In genomic region chr2:37083873-37084792, GRCh38 we compare ENCODE assay signal across 8 cellular contexts. TPM values are rescaled to one million over a fixed set of nuclear protein-coding genes. Genes with fewer than 3 reads are reported as not detected.
DNase-seq lines count a peak whose midpoint lies in the region; ATAC-seq, FAIRE-seq and TF ChIP-seq lines count a peak whose summit lies in the region.

GPATCH11 (plus strand) TSS chr2:37084518; CDS start chr2:37088382, 3,864 bp downstream.
HEATR5B (minus strand) TSS chr2:37084372; CDS start chr2:37083414, 958 bp downstream.

- TF ChIP-seq EP300 in SK-N-SH (IDR thresholded peaks at IDR 0.05; ENCODE audit: borderline replicate concordance in 1 of 2, low read depth in 1 of 2, low read length in 1 of 2) = 0 out of 4 replicates have a peak, but pooled peaks of 1 of the 2 experiments have one; percentile 10

- H3K79me2 ChIP-seq in SK-N-SH (ENCODE audit: insufficient read depth) = peaks cover 46% of the 10 kb centered on the region

- H3K4me3 ChIP-seq in SK-N-SH (ENCODE audit: low read depth in 2 of 2, low read length in 1 of 2) (peak within 1 kb of the TSS; percentile 78 to 99), pancreas (peak within 1 kb of the TSS; percentile 70 to 93 (median 92)), tibial artery (peak within 1 kb of the TSS; percentile 76 to 86)

- DNase-seq in GM10248 (ENCODE audit: extremely low spot score) (peak; percentile 97), NCI-H1092 (lab: John Stamatoyannopoulos, UW) (peak; percentile 93), SK-N-SH (peak; percentile 99), Right ventricle myocardium superior (peak; percentile 96), pancreas (peak; percentile 94 to 99 (median 96)), tibial artery (peak; percentile 95 to 97)
- DNase-seq in activated naive CD4-positive, alpha-beta T cell treated with anti-CD3 and anti-CD28 coated beads, Interleukin-2, amount 50 U/mL, for 72 hours (ENCODE audit: low spot score in 2 of 2) = peak; percentile 89 to 96

- peaks cover 13 to 33% of the 10 kb centered on the region in 2 donors for H3K36me3 Mint-ChIP-seq in activated naive CD4-positive, alpha-beta T cell treated with anti-CD3 and anti-CD28 coated beads, Interleukin-2, amount 50 U/mL, for 72 hours

- H2AFZ ChIP-seq in SK-N-SH (ENCODE audit: low read depth) = peak within 1 kb of the TSS; percentile 90

- TF ChIP-seq RAD21 in SK-N-SH (IDR thresholded peaks at IDR 0.05; ENCODE audit: low read length) = no peak

- 1% methylated on average over 68 of the region's 74 CpGs for WGBS in SK-N-SH (ENCODE audit: low lambda C conversion rate)
- 0 to 1% methylated on average over 73 to 74 of the region's 74 CpGs for WGBS in pancreas, 2 donors

- H3K36me3 ChIP-seq in SK-N-SH (replicated peaks in 1 of 2; ENCODE audit: control insufficient read depth in 1 of 2, insufficient read depth in 2 of 2, low read length in 1 of 2) (peaks cover 16 to 29% of the 10 kb centered on the region in 2 experiments), pancreas (no peaks in the 10 kb centered on the region), tibial artery (peaks cover 0 to 9% (median 2%) of the 10 kb centered on the region in 3 donors)

- no peak within 1 kb of the TSS for H3K27ac Mint-ChIP-seq in activated naive CD4-positive, alpha-beta T cell treated with anti-CD3 and anti-CD28 coated beads, Interleukin-2, amount 50 U/mL, for 72 hours

- no peaks in the 10 kb centered on the region for H3K9me2 ChIP-seq in SK-N-SH

- no peaks in the 10 kb centered on the region for H3K27me3 ChIP-seq in SK-N-SH (ENCODE audit: insufficient read depth)
- no peaks in the 10 kb centered on the region for H3K27me3 ChIP-seq in pancreas
- no peaks in the 10 kb centered on the region for H3K27me3 ChIP-seq in tibial artery

- peaks cover 4% of the 10 kb centered on the region for H3F3A ChIP-seq in SK-N-SH (replicated peaks; ENCODE audit: insufficient read depth)

- POLR2A ChIA-PET in GM10248 (lab: Yijun Ruan, JAX) = no interaction called here
- POLR2A ChIA-PET in SK-N-SH (lab: Yijun Ruan, JAX) = no interaction called here

- CTCF ChIA-PET in GM10248 (lab: Yijun Ruan, JAX) (interaction anchor here (0.9 to 1.2 kb wide), 2 partner anchors 9 to 25 kb away, joined by 3 read pairs; no protein-coding TSS in a partner anchor), SK-N-SH (lab: Yijun Ruan, JAX) (interaction anchor here (0.7 to 1.6 kb wide), 3 partner anchors 11 to 1516 kb away, joined by 3 read pairs; no protein-coding TSS in a partner anchor)

- no peaks in the 10 kb centered on the region for H3K9me3 Mint-ChIP-seq in activated naive CD4-positive, alpha-beta T cell treated with anti-CD3 and anti-CD28 coated beads, Interleukin-2, amount 50 U/mL, for 72 hours

- peak within 1 kb of the TSS; percentile 87 for H3K4me2 ChIP-seq in SK-N-SH

- H3K9me3 ChIP-seq in SK-N-SH = no peaks in the 10 kb centered on the region
- H3K9me3 ChIP-seq in pancreas = no peaks in the 10 kb centered on the region
- H3K9me3 ChIP-seq in tibial artery = no peaks in the 10 kb centered on the region

- H3K27ac ChIP-seq in SK-N-SH (ENCODE audit: low read depth in 2 of 2, low read length in 1 of 2) (peak within 1 kb of the TSS; percentile 47 to 80; a peak in 3 of 4 replicates), pancreas (peak within 1 kb of the TSS; percentile 65 to 92 (median 87)), tibial artery (peak within 1 kb of the TSS; percentile 78 to 85)

- intact Hi-C loops in Right ventricle myocardium superior (cut with DNase I) = no loop called here
- intact Hi-C loops in pancreas (cut with DNase I) = no loop called here
- intact Hi-C loops in tibial artery (cut with DNase I; ENCODE audit: low total_unique reads) = no loop called here

- H3K4me1 ChIP-seq in SK-N-SH (ENCODE audit: control insufficient read depth in 1 of 2, insufficient read depth in 2 of 2, low read depth in 1 of 2, low read length in 1 of 2) (peaks cover 16 to 17% of the 10 kb centered on the region in 2 experiments; a peak in 3 of 4 replicates), pancreas (peaks cover 10 to 16% (median 12%) of the 10 kb centered on the region in 3 donors), tibial artery (peaks cover 0 to 37% (median 22%) of the 10 kb centered on the region in 4 donors)

- no peak for TF ChIP-seq CTCF in GM10248 (IDR thresholded peaks at IDR 0.05; ENCODE audit: control extremely low read depth, extremely low read depth, low read depth, missing control alignments)
- no peak for TF ChIP-seq CTCF in SK-N-SH (IDR thresholded peaks at IDR 0.05)
- TF ChIP-seq CTCF in pancreas (IDR thresholded peaks at IDR 0.05) = no peak
- TF ChIP-seq CTCF in tibial artery (IDR thresholded peaks at IDR 0.05) = no peak

- ATAC-seq in HG02610 (IDR thresholded peaks at IDR 0.05; ENCODE audit: unreplicated experiment) = peak; percentile 86
- peak; percentile 81 to 90 for ATAC-seq in activated naive CD4-positive, alpha-beta T cell treated with anti-CD3 and anti-CD28 coated beads, Interleukin-2, amount 50 U/mL, for 72 hours
- peak; percentile 99 for ATAC-seq in Right ventricle myocardium superior (ENCODE audit: poor library complexity)
- peak; percentile 97 to 100 (median 99) for ATAC-seq in pancreas

- FAIRE-seq in pancreas (lab: Jason Lieb, UNC) = no peak

- H3K9ac ChIP-seq in SK-N-SH = peak within 1 kb of the TSS; percentile 70

- no peaks in the 10 kb centered on the region for H4K20me1 ChIP-seq in SK-N-SH (ENCODE audit: insufficient read depth)

TF ChIP-seq in SK-N-SH, 30 proteins besides CTCF, POLR2A, EP300 and RAD21 (continues in another document):
- TF ChIP-seq FOSL2 (IDR thresholded peaks at IDR 0.05; ENCODE audit: borderline replicate concordance, low read depth) (no peak), SIN3A (IDR thresholded peaks at IDR 0.05; ENCODE audit: borderline replicate concordance, low read depth, low read length) (peak; percentile 92), MXI1 (IDR thresholded peaks at IDR 0.05; ENCODE audit: low read depth, low read length) (peak; percentile 98), ELF1 (IDR thresholded peaks at IDR 0.05) (peak; percentile 82), FOXM1 (IDR thresholded peaks at IDR 0.05; ENCODE audit: low read depth) (no peak), REST (IDR thresholded peaks at IDR 0.05; ENCODE audit: low read depth, low read length) (no peak), EZH2phosphoT487 (IDR thresholded peaks at IDR 0.05; ENCODE audit: borderline replicate concordance, low read depth) (no peak), MEF2A (IDR thresholded peaks at IDR 0.05; ENCODE audit: borderline replicate concordance, low read depth) (no peak), FOXJ3 (CRISPR knock-in tag; IDR thresholded peaks at IDR 0.05) (no peak), TCF12 (IDR thresholded peaks at IDR 0.05) (no peak), USF2 (IDR thresholded peaks at IDR 0.05; ENCODE audit: borderline replicate concordance, low read depth, low read length) (no peak), RFX5 (IDR thresholded peaks at IDR 0.05; ENCODE audit: low read length) (0 out of 2 replicates have a peak, but pooled peaks have one; percentile 25), RCOR1 (IDR thresholded peaks at IDR 0.05; ENCODE audit: low read length) (0 out of 2 replicates have a peak, but pooled peaks have one; percentile 8), RXRA (IDR thresholded peaks at IDR 0.05; ENCODE audit: borderline replicate concordance, low read depth) (no peak)

RNA-seq across cellular contexts. Expression of gene GPATCH11, which starts in this region (rescaled TPM):
- polyA plus RNA-seq in SK-N-SH (2012; rRNA removed) = 2.9 and 4.0 TPM in 2 replicates
- polyA plus RNA-seq in SK-N-SH (2012; cell fraction: cytosol; rRNA removed) = 5.5 and 6.2 TPM in 2 replicates
- polyA plus RNA-seq in SK-N-SH (2012; cell fraction: nucleus; rRNA removed) = 0.80 and 1.5 TPM in 2 replicates
- total RNA-seq in activated naive CD4-positive, alpha-beta T cell treated with anti-CD3 and anti-CD28 coated beads, Interleukin-2, amount 50 U/mL, for 72 hours = 10 to 100 TPM in 1 of 2 donors, 1 to 10 TPM in 1; 9.4 to 26.8 TPM
- total RNA-seq in Right ventricle myocardium superior = 4.5 TPM
- total RNA-seq in pancreas = 1 to 10 TPM; 1.4 to 2.8 (median 2.0) TPM
- polyA plus RNA-seq in pancreas = 1 to 10 TPM; 1.5 to 2.0 TPM

RNA-seq across cellular contexts. Expression of gene HEATR5B, which starts in this region (rescaled TPM):
- 10.8 and 17.5 TPM in 2 replicates for polyA plus RNA-seq in SK-N-SH (2012; rRNA removed)
- polyA plus RNA-seq in SK-N-SH (2012; cell fraction: cytosol; rRNA removed) = 7.8 and 9.0 TPM in 2 replicates
- polyA plus RNA-seq in SK-N-SH (2012; cell fraction: nucleus; rRNA removed) = 20.2 and 44.3 TPM in 2 replicates
- total RNA-seq in activated naive CD4-positive, alpha-beta T cell treated with anti-CD3 and anti-CD28 coated beads, Interleukin-2, amount 50 U/mL, for 72 hours = 10 to 100 TPM; 17.1 to 21.1 TPM
- total RNA-seq in Right ventricle myocardium superior = 27.7 TPM
- total RNA-seq in pancreas = 10 to 100 TPM; 12.1 to 15.5 (median 13.5) TPM
- 10 to 100 TPM in 1 of 2 donors, 1 to 10 TPM in 1; 8.7 to 13.6 TPM for polyA plus RNA-seq in pancreas

Comparison
In these comparisons a context has a peak if more than half of its experiments do, and no peak if none do; other contexts are left out.
1. Peak in every context shown above with its lines: DNase-seq, ATAC-seq, H3K4me3 ChIP-seq and H3K27ac ChIP-seq.